Comparison of ENCODE assay signal across 14 cellular contexts in genomic region chr3:62833538-62833937, GRCh38. TPM values are rescaled to one million over a fixed set of nuclear protein-coding genes. Genes with fewer than 3 reads are reported as not detected.
DNase-seq lines count a peak whose midpoint lies in the region; ATAC-seq and TF ChIP-seq lines count a peak whose summit lies in the region.
"Had no signal": no experiment of that assay in that cellular context is flagged by ENCODE, and none has a peak within 500 bp of the region (broad histone marks: within the 10 kb centered on the region; RNA-seq: fewer than 3 reads in every experiment).

No MANE protein-coding gene starts in this region.

- no peaks in the 10 kb centered on the region for H3K36me3 Mint-ChIP-seq in stimulated activated memory B cell treated with anti-CD40 and anti-IgM and Interleukin-4, amounts not matched to agents 10 μg/mL and 1 μg/mL and 100 μg/mL, for 72 hours
- H3K36me3 Mint-ChIP-seq: activated naive CD8-positive, alpha-beta T cell treated with anti-CD3 and anti-CD28 coated beads, Interleukin-2, amount 10 ng/mL, durations not matched to agents 7 days and 5 days had no signal

- no peak overlapping the region for H3K4me3 ChIP-seq in BE2C (ENCODE audit: low read depth, low read length)
- H3K4me3 ChIP-seq in ascending aorta: no peak overlapping the region
- H3K4me3 ChIP-seq: tibial nerve had no signal

- no peak for DNase-seq in BE2C
- DNase-seq in SK-MEL-5 (ENCODE audit: low read depth, low spot score): peak; percentile 54
- DNase-seq in iPS DF 4.7 (ENCODE audit: extremely low read depth, low spot score): peak; percentile 9
- DNase-seq in ascending aorta (ENCODE audit: low spot score in 2 of 2): no peak
- DNase-seq in stimulated activated CD4-positive, alpha-beta T cell treated with anti-CD3 and anti-CD28 coated beads, Interleukin-2, amount 100 ng/mL, for 48 hours: no peak
- DNase-seq: activated CD4-positive, CD25-positive, alpha-beta regulatory T cell; activated naive CD8-positive, alpha-beta T cell treated with anti-CD3 and anti-CD28 coated beads, Interleukin-2, amount 10 ng/mL, durations not matched to agents 7 days and 5 days; erythroblast; NCI-H2227 treated with DMSO at 0.1 percent for 48 hours; stimulated activated CD4-positive, alpha-beta T cell treated with anti-CD3 and anti-CD28 coated beads, Interleukin-1b, Interleukin-23, amount 100 ng/mL, for 48 hours had no signal

- peaks cover 3% of the 10 kb centered on the region; the same call in 1 of the 2 replicates for H3K4me1 ChIP-seq in BE2C
- H3K4me1 ChIP-seq in ascending aorta: no peaks in the 10 kb centered on the region

- no peaks in the 10 kb centered on the region for H3K36me3 ChIP-seq in BE2C
- H3K36me3 ChIP-seq in ascending aorta: no peaks in the 10 kb centered on the region
- H3K36me3 ChIP-seq: tibial nerve had no signal

- no peak overlapping the region for H3K4me3 Mint-ChIP-seq in stimulated activated memory B cell treated with anti-CD40 and anti-IgM and Interleukin-4, amounts not matched to agents 10 μg/mL and 1 μg/mL and 100 μg/mL, for 72 hours
- H3K4me3 Mint-ChIP-seq: activated naive CD8-positive, alpha-beta T cell treated with anti-CD3 and anti-CD28 coated beads, Interleukin-2, amount 10 ng/mL, durations not matched to agents 7 days and 5 days had no signal

- in situ Hi-C loops in SK-MEL-5 (cut with HindIII; ENCODE audit: low pct_unique_long_range_greater_than_20kb, low sequenced_read_pairs): no loop called here

- H3K27me3 Mint-ChIP-seq in stimulated activated memory B cell treated with anti-CD40 and anti-IgM and Interleukin-4, amounts not matched to agents 10 μg/mL and 1 μg/mL and 100 μg/mL, for 72 hours: no peaks in the 10 kb centered on the region
- H3K27me3 Mint-ChIP-seq: activated naive CD8-positive, alpha-beta T cell treated with anti-CD3 and anti-CD28 coated beads, Interleukin-2, amount 10 ng/mL, durations not matched to agents 7 days and 5 days had no signal

- intact Hi-C loops in ascending aorta (cut with DNase I): no loop called here

- H3K27me3 ChIP-seq in BE2C (no peaks in the 10 kb centered on the region), ascending aorta (no peaks in the 10 kb centered on the region)
- H3K27me3 ChIP-seq: tibial nerve had no signal

- H3K9me3 Mint-ChIP-seq in stimulated activated memory B cell treated with anti-CD40 and anti-IgM and Interleukin-4, amounts not matched to agents 10 μg/mL and 1 μg/mL and 100 μg/mL, for 72 hours: no peaks in the 10 kb centered on the region
- H3K9me3 Mint-ChIP-seq: activated naive CD8-positive, alpha-beta T cell treated with anti-CD3 and anti-CD28 coated beads, Interleukin-2, amount 10 ng/mL, durations not matched to agents 7 days and 5 days had no signal

- no peaks in the 10 kb centered on the region for H3K4me1 Mint-ChIP-seq in stimulated activated memory B cell treated with anti-CD40 and anti-IgM and Interleukin-4, amounts not matched to agents 10 μg/mL and 1 μg/mL and 100 μg/mL, for 72 hours

- no peak overlapping the region for H3K27ac Mint-ChIP-seq in stimulated activated memory B cell treated with anti-CD40 and anti-IgM and Interleukin-4, amounts not matched to agents 10 μg/mL and 1 μg/mL and 100 μg/mL, for 72 hours
- H3K27ac Mint-ChIP-seq: activated naive CD8-positive, alpha-beta T cell treated with anti-CD3 and anti-CD28 coated beads, Interleukin-2, amount 10 ng/mL, durations not matched to agents 7 days and 5 days had no signal

- H3K27ac ChIP-seq in ascending aorta: no peak overlapping the region
- H3K27ac ChIP-seq: tibial nerve had no signal

- H3K9me3 ChIP-seq in BE2C (no peaks in the 10 kb centered on the region), ascending aorta (no peaks in the 10 kb centered on the region)
- H3K9me3 ChIP-seq: tibial nerve had no signal

- ATAC-seq in GM19351 (IDR thresholded peaks at IDR 0.05; ENCODE audit: unreplicated experiment) (peak; percentile 37), GM21381 (IDR thresholded peaks at IDR 0.05; ENCODE audit: unreplicated experiment) (no peak)
- ATAC-seq in stimulated activated memory B cell treated with anti-CD40 and anti-IgM and Interleukin-4, amounts not matched to agents 10 μg/mL and 1 μg/mL and 100 μg/mL, for 72 hours: no peak

- TF ChIP-seq CTCF in BE2C (IDR thresholded peaks at IDR 0.05; ENCODE audit: low read depth, low read length): peak; percentile 60
- no peak for TF ChIP-seq CTCF in ascending aorta (IDR thresholded peaks at IDR 0.05)

RNA-seq across cellular contexts. Expression of gene CADPS, which starts 41.7 kb away (rescaled TPM):
- polyA plus RNA-seq in BE2C (2012; ENCODE audit: insufficient read depth, insufficient read length, low read depth): 9.0 TPM
- not detected in 2 replicates for total RNA-seq in SK-MEL-5 (2014; rRNA removed; shearing (Covaris generic))
- polyA plus RNA-seq in SK-MEL-5 (2015; cell fraction: cytosol; rRNA removed): 0.04 and 0.08 TPM in 2 replicates
- not detected in 2 replicates for polyA plus RNA-seq in SK-MEL-5 (2015; cell fraction: nucleus; rRNA removed)
- total RNA-seq in ascending aorta: not detected
- total RNA-seq: activated naive CD8-positive, alpha-beta T cell treated with anti-CD3 and anti-CD28 coated beads, Interleukin-2, amount 10 ng/mL, durations not matched to agents 7 days and 5 days had no signal

Comparison
In these comparisons a context has a peak if more than half of its experiments do, and no peak if none do; other contexts are left out.
1. DNase-seq: peak in SK-MEL-5 (single experiment) and iPS DF 4.7 (single experiment); none in BE2C (single experiment), ascending aorta (0 of 2) and stimulated activated CD4-positive, alpha-beta T cell treated with anti-CD3 and anti-CD28 coated beads, Interleukin-2, amount 100 ng/mL, for 48 hours (0 of 2).